In genomic region chr14:23307146-23307447, GRCh38 we compare ENCODE assay signal across 8 cellular contexts. TPM values are rescaled to one million over a fixed set of nuclear protein-coding genes. Genes with fewer than 3 reads are reported as not detected.
DNase-seq lines count a peak whose midpoint lies in the region; ATAC-seq and TF ChIP-seq lines count a peak whose summit lies in the region.

No MANE protein-coding gene starts in this region.

- POLR2A ChIA-PET in CD8-positive, alpha-beta T cell (lab: Charles Lee): interaction anchor here (2.0 kb wide), 1 partner anchor 14 kb away, joined by 13 read pairs; the partner anchor contains the start of gene PABPN1

- H3K4me1 Mint-ChIP-seq in glutamatergic neuron (ENCODE audit: low read depth, unreplicated experiment): peaks cover 8% of the 10 kb centered on the region
- H3K4me1 Mint-ChIP-seq in CD8-positive, alpha-beta T cell (ENCODE audit: low read depth): peaks cover 8% of the 10 kb centered on the region

- H3K4me3 Mint-ChIP-seq in glutamatergic neuron (ENCODE audit: unreplicated experiment): peak overlapping the region; percentile 97
- H3K4me3 Mint-ChIP-seq in CD8-positive, alpha-beta T cell: no peak overlapping the region

- no peak for TF ChIP-seq CTCF in GM12865 (IDR thresholded peaks at IDR 0.05; ENCODE audit: insufficient read depth, low read depth, low read length, missing control alignments)
- TF ChIP-seq CTCF in WERI-Rb-1 (IDR thresholded peaks at IDR 0.05; ENCODE audit: low read depth, low read length): no peak
- TF ChIP-seq CTCF in glutamatergic neuron (IDR thresholded peaks at IDR 0.05; ENCODE audit: partially characterized antibody, unreplicated experiment): no peak
- TF ChIP-seq CTCF in sigmoid colon (IDR thresholded peaks at IDR 0.05): no peak
- TF ChIP-seq CTCF in CD8-positive, alpha-beta T cell (IDR thresholded peaks at IDR 0.05): no peak

- H3K36me3 Mint-ChIP-seq in glutamatergic neuron (ENCODE audit: unreplicated experiment): no peaks in the 10 kb centered on the region
- H3K36me3 Mint-ChIP-seq in CD8-positive, alpha-beta T cell: peaks cover 3% of the 10 kb centered on the region

- no peak for TF ChIP-seq EP300 in sigmoid colon (IDR thresholded peaks at IDR 0.05)

- ATAC-seq in GM21786 (IDR thresholded peaks at IDR 0.05; ENCODE audit: unreplicated experiment) (no peak), HG02623 (IDR thresholded peaks at IDR 0.05; ENCODE audit: unreplicated experiment) (no peak)
- no peak for ATAC-seq in CD8-positive, alpha-beta T cell

- CTCF ChIA-PET in CD8-positive, alpha-beta T cell (lab: Charles Lee): interaction anchor here (0.8 to 2.0 kb wide), 3 partner anchors 13 to 26 kb away, joined by 3 to 5 read pairs (median 3); no protein-coding TSS in a partner anchor

- intact Hi-C loops in sigmoid colon (cut with DNase I): loop anchor here (2.0 to 10.0 kb wide), 4 partner anchors 14 to 838 kb away; partner anchors contain the start of genes ACIN1, C14orf119, EMC9 and PABPN1
- intact Hi-C loops in CD8-positive, alpha-beta T cell (cut with DNase I, micrococcal nuclease): loop anchor here (10.0 kb wide), 4 partner anchors 302 to 808 kb away; partner anchors contain the start of genes DCAF11 (in 1 of the 2), NRL (in 1 of the 2) and PRMT5 (in 1 of the 2)

- H3K4me3 ChIP-seq in GM12865 (ENCODE audit: low read depth, low read length) (peak overlapping the region; percentile 69), WERI-Rb-1 (ENCODE audit: low read depth, low read length) (peak overlapping the region; percentile 84), sigmoid colon (peak overlapping the region; percentile 63 to 86 (median 78))
- no peak overlapping the region for H3K4me3 ChIP-seq in CD8-positive, alpha-beta T cell (ENCODE audit: low read depth, low read length)

- H3K9me3 Mint-ChIP-seq in glutamatergic neuron (ENCODE audit: unreplicated experiment): peaks cover 8% of the 10 kb centered on the region
- no peaks in the 10 kb centered on the region for H3K9me3 Mint-ChIP-seq in CD8-positive, alpha-beta T cell

- 4 to 20% methylated on average over 3 of the region's 3 CpGs for WGBS in sigmoid colon, 2 donors

- peaks cover 0 to 54% (median 49%) of the 10 kb centered on the region in 4 donors for H3K4me1 ChIP-seq in sigmoid colon
- peaks cover 6% of the 10 kb centered on the region for H3K4me1 ChIP-seq in CD8-positive, alpha-beta T cell (ENCODE audit: insufficient read depth, low read length)

- peak overlapping the region; percentile 86 for H3K27ac ChIP-seq in WERI-Rb-1
- peak overlapping the region; percentile 86 to 90 (median 88) for H3K27ac ChIP-seq in sigmoid colon
- H3K27ac ChIP-seq in CD8-positive, alpha-beta T cell (ENCODE audit: low read depth, low read length): no peak overlapping the region

- peaks cover 15% of the 10 kb centered on the region for H3K27me3 Mint-ChIP-seq in glutamatergic neuron (ENCODE audit: unreplicated experiment)
- peaks cover 28% of the 10 kb centered on the region for H3K27me3 Mint-ChIP-seq in CD8-positive, alpha-beta T cell (ENCODE audit: low read depth)

- TF ChIP-seq POLR2A in sigmoid colon (IDR thresholded peaks at IDR 0.05): no peak

- no peaks in the 10 kb centered on the region for H3K27me3 ChIP-seq in WERI-Rb-1 (ENCODE audit: insufficient read depth, low read depth, severe bottlenecking)
- no peaks in the 10 kb centered on the region for H3K27me3 ChIP-seq in sigmoid colon
- no peaks in the 10 kb centered on the region for H3K27me3 ChIP-seq in CD8-positive, alpha-beta T cell (ENCODE audit: insufficient read depth, low read length)

- peak overlapping the region; percentile 94 for H3K27ac Mint-ChIP-seq in glutamatergic neuron (ENCODE audit: unreplicated experiment)
- no peak overlapping the region for H3K27ac Mint-ChIP-seq in CD8-positive, alpha-beta T cell

- no peaks in the 10 kb centered on the region for H3K9me3 ChIP-seq in WERI-Rb-1 (ENCODE audit: severe bottlenecking)
- no peaks in the 10 kb centered on the region for H3K9me3 ChIP-seq in sigmoid colon
- H3K9me3 ChIP-seq in CD8-positive, alpha-beta T cell (ENCODE audit: low read length): no peaks in the 10 kb centered on the region

- H3K36me3 ChIP-seq in WERI-Rb-1: peaks cover 41% of the 10 kb centered on the region
- H3K36me3 ChIP-seq in sigmoid colon: peaks cover 0 to 35% (median 5%) of the 10 kb centered on the region in 4 donors
- no peaks in the 10 kb centered on the region for H3K36me3 ChIP-seq in CD8-positive, alpha-beta T cell (ENCODE audit: insufficient read depth, low read length)

- no peak for DNase-seq in GM12865 (ENCODE audit: low read depth)
- no peak for DNase-seq in WERI-Rb-1
- DNase-seq in glutamatergic neuron: no peak
- DNase-seq in sigmoid colon: no peak
- no peak for DNase-seq in RPMI8226
- no peak for DNase-seq in CD8-positive, alpha-beta T cell

RNA-seq across cellular contexts. Expression of gene BCL2L2, which starts 0.5 kb away (rescaled TPM):
- total RNA-seq in glutamatergic neuron (ENCODE audit: unreplicated experiment) (32.6 TPM), sigmoid colon (100 to 1,000 TPM in 2 of 4 donors, 10 to 100 TPM in 2; 75.9 to 118 (median 101) TPM)
- 10 to 100 TPM; 57.0 to 63.3 (median 61.9) TPM for polyA plus RNA-seq in sigmoid colon
- total RNA-seq in CD8-positive, alpha-beta T cell: 1 to 10 TPM; 1.4 to 1.8 TPM

RNA-seq across cellular contexts. Expression of gene PPP1R3E, which starts 4.4 kb away (rescaled TPM):
- 10.8 TPM for total RNA-seq in glutamatergic neuron (ENCODE audit: unreplicated experiment)
- total RNA-seq in sigmoid colon: 10 to 100 TPM in 1 of 4 donors, 1 to 10 TPM in 3; 4.5 to 10.7 (median 8.9) TPM
- 10 to 100 TPM in 1 of 3 donors, 1 to 10 TPM in 2; 2.5 to 12.9 (median 3.6) TPM for polyA plus RNA-seq in sigmoid colon
- total RNA-seq in CD8-positive, alpha-beta T cell: 10 to 100 TPM; 31.2 to 33.8 TPM

RNA-seq across cellular contexts. Expression of gene PABPN1, which starts 14.2 kb away (rescaled TPM):
- 355 TPM for total RNA-seq in glutamatergic neuron (ENCODE audit: unreplicated experiment)
- 10 to 100 TPM; 38.3 to 71.5 (median 48.3) TPM for total RNA-seq in sigmoid colon
- polyA plus RNA-seq in sigmoid colon: 100 to 1,000 TPM in 1 of 3 donors, 10 to 100 TPM in 2; 69.1 to 137 (median 76.3) TPM
- 100 to 1,000 TPM; 186 to 191 TPM for total RNA-seq in CD8-positive, alpha-beta T cell

RNA-seq across cellular contexts. Expression of gene HOMEZ, which starts 21.2 kb away (rescaled TPM):
- total RNA-seq in glutamatergic neuron (ENCODE audit: unreplicated experiment): 12.2 TPM
- 10 to 100 TPM in 1 of 4 donors, 1 to 10 TPM in 3; 5.4 to 10.5 (median 6.1) TPM for total RNA-seq in sigmoid colon
- 10 to 100 TPM in 1 of 3 donors, 1 to 10 TPM in 2; 6.0 to 12.0 (median 6.5) TPM for polyA plus RNA-seq in sigmoid colon
- 1 to 10 TPM; 3.1 to 4.0 TPM for total RNA-seq in CD8-positive, alpha-beta T cell

RNA-seq across cellular contexts. Expression of gene SLC22A17, which starts 45.6 kb away (rescaled TPM):
- total RNA-seq in glutamatergic neuron (ENCODE audit: unreplicated experiment) (70.6 TPM), sigmoid colon (10 to 100 TPM; 18.1 to 38.8 (median 26.3) TPM)
- polyA plus RNA-seq in sigmoid colon: 10 to 100 TPM in 1 of 3 donors, under 1 TPM in 2; 0.60 to 10.6 (median 0.92) TPM
- total RNA-seq in CD8-positive, alpha-beta T cell: 10 to 100 TPM; 12.3 to 13.5 TPM

Comparison
In these comparisons a context has a peak if more than half of its experiments do, and no peak if none do; other contexts are left out.
1. RNA of gene BCL2L2, which starts 0.5 kb away (total RNA-seq): 75.9 to 118 TPM in sigmoid colon and 32.6 TPM in glutamatergic neuron (single experiment); 1.4 to 1.8 TPM in CD8-positive, alpha-beta T cell; every median in the first group is over 10 times any median in the second.